ENCODE assay signal across 22 cellular contexts in genomic region chr22:24198682-24199052, GRCh38. TPM values are rescaled to one million over a fixed set of nuclear protein-coding genes. Genes with fewer than 3 reads are reported as not detected.
DNase-seq lines count a peak whose midpoint lies in the region; ATAC-seq and TF ChIP-seq lines count a peak whose summit lies in the region.
"Had no signal": no experiment of that assay in that cellular context is flagged by ENCODE, and none has a peak within 500 bp of the region (broad histone marks: within the 10 kb centered on the region; RNA-seq: fewer than 3 reads in every experiment).

No MANE protein-coding gene starts in this region.

- ATAC-seq in activated CD8-positive, alpha-beta T cell treated with anti-CD3 and anti-CD28 coated beads, Interleukin-2, amount 10 ng/mL, durations not matched to agents 7 days and 5 days: no peak
- ATAC-seq in activated CD8-positive, alpha-beta T cell treated with anti-CD3 and anti-CD28 coated beads for 36 hours: no peak
- ATAC-seq in sciatic nerve: peak; percentile 68
- ATAC-seq in GM18520 (IDR thresholded peaks at IDR 0.05; ENCODE audit: unreplicated experiment): no peak
- ATAC-seq: WTC11 had no signal

- intact Hi-C loops in activated CD8-positive, alpha-beta T cell treated with anti-CD3 and anti-CD28 coated beads for 36 hours (cut with micrococcal nuclease): no loop called here
- intact Hi-C loops in CD14-positive monocyte (cut with micrococcal nuclease): no loop called here
- intact Hi-C loops in dendritic cell treated with granulocyte-macrophage colony-stimulating factor and Interleukin-4, amounts not matched to agents 40 ng/mL and 50 ng/mL, for 4 days (cut with micrococcal nuclease): loop anchor here (1.0 kb wide), 1 partner anchor 10 kb away; no protein-coding TSS in a partner anchor
- intact Hi-C loops in sciatic nerve (cut with DNase I): no loop called here

- CTCF ChIA-PET in activated CD8-positive, alpha-beta T cell treated with anti-CD3 and anti-CD28 coated beads, Interleukin-2, amount 10 ng/mL, durations not matched to agents 7 days and 5 days (lab: Charles Lee): interaction anchor here (0.9 to 2.9 kb wide), 9 partner anchors 8 to 92 kb away, joined by 3 to 14 read pairs (median 8); no protein-coding TSS in a partner anchor
- CTCF ChIA-PET in activated CD8-positive, alpha-beta T cell treated with anti-CD3 and anti-CD28 coated beads for 36 hours (lab: Charles Lee): interaction anchor here (0.9 to 2.3 kb wide), 3 partner anchors 32 to 49 kb away, joined by 3 to 8 read pairs (median 4); no protein-coding TSS in a partner anchor

- no peaks in the 10 kb centered on the region for H3K9me3 Mint-ChIP-seq in activated CD8-positive, alpha-beta T cell treated with anti-CD3 and anti-CD28 coated beads, Interleukin-2, amount 10 ng/mL, durations not matched to agents 7 days and 5 days (ENCODE audit: insufficient read depth)
- H3K9me3 Mint-ChIP-seq in activated CD8-positive, alpha-beta T cell treated with anti-CD3 and anti-CD28 coated beads for 36 hours: no peaks in the 10 kb centered on the region
- H3K9me3 Mint-ChIP-seq in CD14-positive monocyte: peaks cover 0 to 3% (median 0%) of the 10 kb centered on the region in 7 donors
- no peaks in the 10 kb centered on the region for H3K9me3 Mint-ChIP-seq in dendritic cell treated with granulocyte-macrophage colony-stimulating factor and Interleukin-4, amounts not matched to agents 40 ng/mL and 50 ng/mL, for 4 days
- H3K9me3 Mint-ChIP-seq: activated T-cell treated with anti-CD3 and anti-CD28 coated beads, Interleukin-2, amount 50 U/mL, for 24 hours; H9; immature natural killer cell; WTC11 had no signal

- H3K27ac Mint-ChIP-seq in activated CD8-positive, alpha-beta T cell treated with anti-CD3 and anti-CD28 coated beads, Interleukin-2, amount 10 ng/mL, durations not matched to agents 7 days and 5 days: peak overlapping the region; percentile 71
- H3K27ac Mint-ChIP-seq in activated CD8-positive, alpha-beta T cell treated with anti-CD3 and anti-CD28 coated beads for 36 hours: no peak overlapping the region
- H3K27ac Mint-ChIP-seq in CD14-positive monocyte: peak overlapping the region in 6 of 7 donors; percentile 85 to 93 (median 90)
- H3K27ac Mint-ChIP-seq in dendritic cell treated with granulocyte-macrophage colony-stimulating factor and Interleukin-4, amounts not matched to agents 40 ng/mL and 50 ng/mL, for 4 days: peak overlapping the region; percentile 96
- H3K27ac Mint-ChIP-seq: endodermal cell, immature natural killer cell, WTC11 had no signal

- H3K4me3 Mint-ChIP-seq in activated CD8-positive, alpha-beta T cell treated with anti-CD3 and anti-CD28 coated beads, Interleukin-2, amount 10 ng/mL, durations not matched to agents 7 days and 5 days: peak overlapping the region; percentile 2
- H3K4me3 Mint-ChIP-seq in activated CD8-positive, alpha-beta T cell treated with anti-CD3 and anti-CD28 coated beads for 36 hours: no peak overlapping the region
- no peak overlapping the region for H3K4me3 Mint-ChIP-seq in CD14-positive monocyte
- no peak overlapping the region for H3K4me3 Mint-ChIP-seq in dendritic cell treated with granulocyte-macrophage colony-stimulating factor and Interleukin-4, amounts not matched to agents 40 ng/mL and 50 ng/mL, for 4 days
- H3K4me3 Mint-ChIP-seq: activated T-cell treated with anti-CD3 and anti-CD28 coated beads, Interleukin-2, amount 50 U/mL, for 24 hours; endodermal cell; H9; immature natural killer cell; neural progenitor cell; WTC11 had no signal

- no peaks in the 10 kb centered on the region for H3K27me3 Mint-ChIP-seq in activated CD8-positive, alpha-beta T cell treated with anti-CD3 and anti-CD28 coated beads, Interleukin-2, amount 10 ng/mL, durations not matched to agents 7 days and 5 days (ENCODE audit: low read depth)
- no peaks in the 10 kb centered on the region for H3K27me3 Mint-ChIP-seq in activated CD8-positive, alpha-beta T cell treated with anti-CD3 and anti-CD28 coated beads for 36 hours
- H3K27me3 Mint-ChIP-seq in CD14-positive monocyte (ENCODE audit: low read depth in 3 of 3): peaks cover 0 to 3% (median 2%) of the 10 kb centered on the region in 3 donors
- H3K27me3 Mint-ChIP-seq in dendritic cell treated with granulocyte-macrophage colony-stimulating factor and Interleukin-4, amounts not matched to agents 40 ng/mL and 50 ng/mL, for 4 days: no peaks in the 10 kb centered on the region
- H3K27me3 Mint-ChIP-seq: activated T-cell treated with anti-CD3 and anti-CD28 coated beads, Interleukin-2, amount 50 U/mL, for 24 hours had no signal

- DNase-seq in activated CD8-positive, alpha-beta T cell treated with anti-CD3 and anti-CD28 coated beads, Interleukin-2, amount 10 ng/mL, durations not matched to agents 7 days and 5 days: no peak
- DNase-seq in activated CD8-positive, alpha-beta T cell treated with anti-CD3 and anti-CD28 coated beads for 36 hours: no peak
- no peak for DNase-seq in CD14-positive monocyte (ENCODE audit: low spot score)
- DNase-seq in sciatic nerve (ENCODE audit: low spot score): no peak
- no peak for DNase-seq in DMS53 treated with DMSO at 0.1 percent for 48 hours (lab: John Stamatoyannopoulos, UW; ENCODE audit: unreplicated experiment)
- no peak for DNase-seq in NCI-H774 (lab: John Stamatoyannopoulos, UW)
- DNase-seq: ACHN; activated T-cell treated with anti-CD3 and anti-CD28 coated beads, Interleukin-2, amount 50 U/mL, for 24 hours; cortex of kidney; EL; endodermal cell; H9; hippocampal formation; immature natural killer cell; Kasumi-1; NCI-H1694; NCI-H526 treated with DMSO at 0.1 percent for 48 hours; T1000 had no signal

- peaks cover 2% of the 10 kb centered on the region for H3K36me3 Mint-ChIP-seq in activated CD8-positive, alpha-beta T cell treated with anti-CD3 and anti-CD28 coated beads, Interleukin-2, amount 10 ng/mL, durations not matched to agents 7 days and 5 days (ENCODE audit: low read depth)
- no peaks in the 10 kb centered on the region for H3K36me3 Mint-ChIP-seq in activated CD8-positive, alpha-beta T cell treated with anti-CD3 and anti-CD28 coated beads for 36 hours (ENCODE audit: low read depth)
- no peaks in the 10 kb centered on the region for H3K36me3 Mint-ChIP-seq in CD14-positive monocyte
- no peaks in the 10 kb centered on the region for H3K36me3 Mint-ChIP-seq in dendritic cell treated with granulocyte-macrophage colony-stimulating factor and Interleukin-4, amounts not matched to agents 40 ng/mL and 50 ng/mL, for 4 days (ENCODE audit: low read depth)
- H3K36me3 Mint-ChIP-seq: immature natural killer cell, neural progenitor cell, WTC11 had no signal

- no peak for TF ChIP-seq CTCF in activated CD8-positive, alpha-beta T cell treated with anti-CD3 and anti-CD28 coated beads for 36 hours (IDR thresholded peaks at IDR 0.05)
- TF ChIP-seq CTCF in CD14-positive monocyte (IDR thresholded peaks at IDR 0.05): no peak

- POLR2A ChIA-PET in activated CD8-positive, alpha-beta T cell treated with anti-CD3 and anti-CD28 coated beads, Interleukin-2, amount 10 ng/mL, durations not matched to agents 7 days and 5 days (lab: Charles Lee): interaction anchor here (1.0 kb wide), 1 partner anchor 41 kb away, joined by 3 read pairs; no protein-coding TSS in a partner anchor
- POLR2A ChIA-PET in activated CD8-positive, alpha-beta T cell treated with anti-CD3 and anti-CD28 coated beads for 36 hours (lab: Charles Lee): interaction anchor here (0.8 kb wide), 1 partner anchor 72 kb away, joined by 3 read pairs; the partner anchor contains the start of gene SPECC1L

- H3K4me1 Mint-ChIP-seq in activated CD8-positive, alpha-beta T cell treated with anti-CD3 and anti-CD28 coated beads, Interleukin-2, amount 10 ng/mL, durations not matched to agents 7 days and 5 days (ENCODE audit: low read depth): peaks cover 37% of the 10 kb centered on the region
- H3K4me1 Mint-ChIP-seq in activated CD8-positive, alpha-beta T cell treated with anti-CD3 and anti-CD28 coated beads for 36 hours (ENCODE audit: low read depth): peaks cover 7% of the 10 kb centered on the region
- H3K4me1 Mint-ChIP-seq in CD14-positive monocyte: peaks cover 27% of the 10 kb centered on the region
- H3K4me1 Mint-ChIP-seq in dendritic cell treated with granulocyte-macrophage colony-stimulating factor and Interleukin-4, amounts not matched to agents 40 ng/mL and 50 ng/mL, for 4 days (ENCODE audit: low read depth): peaks cover 62% of the 10 kb centered on the region
- H3K4me1 Mint-ChIP-seq: immature natural killer cell had no signal

RNA-seq across cellular contexts. Expression of gene SUSD2, which starts 17.4 kb away (rescaled TPM):
- 1 to 10 TPM; 1.3 to 1.9 TPM for total RNA-seq in activated CD8-positive, alpha-beta T cell treated with anti-CD3 and anti-CD28 coated beads, Interleukin-2, amount 10 ng/mL, durations not matched to agents 7 days and 5 days
- under 1 TPM; 0.65 to 0.95 TPM for total RNA-seq in activated CD8-positive, alpha-beta T cell treated with anti-CD3 and anti-CD28 coated beads for 36 hours
- not detected for polyA plus RNA-seq in CD14-positive monocyte
- total RNA-seq in sciatic nerve: 4.1 TPM

RNA-seq across cellular contexts. Expression of gene GGT5, which starts 46.2 kb away (rescaled TPM):
- under 1 TPM; 0.29 to 0.44 TPM for total RNA-seq in activated CD8-positive, alpha-beta T cell treated with anti-CD3 and anti-CD28 coated beads, Interleukin-2, amount 10 ng/mL, durations not matched to agents 7 days and 5 days
- total RNA-seq in activated CD8-positive, alpha-beta T cell treated with anti-CD3 and anti-CD28 coated beads for 36 hours: not detected
- under 1 TPM in 1 of 2 donors, not detected in 1; 0.26 TPM for polyA plus RNA-seq in CD14-positive monocyte
- 38.2 TPM for total RNA-seq in sciatic nerve
- polyA plus RNA-seq: immature natural killer cell had no signal

Comparison
In these comparisons a context has a peak if more than half of its experiments do, and no peak if none do; other contexts are left out.
1. RNA of gene GGT5, which starts 46.2 kb away (total RNA-seq): 38.2 TPM in sciatic nerve (single experiment); 0.29 to 0.44 TPM in activated CD8-positive, alpha-beta T cell treated with anti-CD3 and anti-CD28 coated beads, Interleukin-2, amount 10 ng/mL, durations not matched to agents 7 days and 5 days and not detected in activated CD8-positive, alpha-beta T cell treated with anti-CD3 and anti-CD28 coated beads for 36 hours; every median in the first group is over 10 times any median in the second.